Comparison of ENCODE assay signal across 10 cellular contexts in genomic region chrX:68929332-68930150, GRCh38.
A peak's percentile ranks its signal among the peaks of the same experiment; 100 is the strongest.
DNase-seq lines count a peak whose midpoint lies in the region; ATAC-seq, FAIRE-seq and TF ChIP-seq lines count a peak whose summit lies in the region.
"Had no signal": no experiment of that assay in that cellular context is flagged by ENCODE, and none has a peak within 500 bp of the region (broad histone marks: within the 10 kb centered on the region; RNA-seq: fewer than 3 reads in every experiment).

No MANE protein-coding gene starts in this region.

- H3K36me3 ChIP-seq in adrenal gland (replicated peaks in 1 of 2), result no peaks in the 10 kb centered on the region
- H3K36me3 ChIP-seq: esophagus muscularis mucosa had no signal

- DNase-seq in H54 (ENCODE audit: insufficient read length, low spot score) (peak; percentile 71), adrenal gland (peak; percentile 53 to 78 (median 69)), left cardiac atrium (peak; percentile 49), sciatic nerve (ENCODE audit: low spot score) (no peak), AML-193 (lab: John Stamatoyannopoulos, UW) (no peak), SHP77 (lab: John Stamatoyannopoulos, UW) (no peak)
- DNase-seq in effector CD4-positive, alpha-beta T cell, result no peak
- no peak for DNase-seq in activated CD4-positive, CD25-positive, alpha-beta regulatory T cell treated with anti-CD3 and anti-CD28 coated beads, Interleukin-2, amount 50 U/mL, for 72 hours
- DNase-seq: naive thymus-derived CD4-positive, alpha-beta T cell had no signal

- H3K4me1 ChIP-seq in adrenal gland (replicated peaks in 1 of 2), result peaks cover 11 to 15% of the 10 kb centered on the region in 2 donors

- no peak for TF ChIP-seq CTCF in adrenal gland (IDR thresholded peaks at IDR 0.05)

- 60 to 72% (median 68%) methylated on average over 1 to 9 of the region's 9 CpGs for WGBS in adrenal gland, 4 donors

- no peaks in the 10 kb centered on the region for H3K27me3 ChIP-seq in adrenal gland
- H3K27me3 ChIP-seq: esophagus muscularis mucosa had no signal

- no peak overlapping the region for H3K4me3 ChIP-seq in adrenal gland
- H3K4me3 ChIP-seq: esophagus muscularis mucosa had no signal

- H3K27ac ChIP-seq in adrenal gland, result peak overlapping the region in 2 of 5 donors; percentile 17 to 66

- no peak for TF ChIP-seq POLR2A in H54 (IDR thresholded peaks at IDR 0.05; ENCODE audit: low read depth, low read length)
- no peak for TF ChIP-seq POLR2A in adrenal gland (IDR thresholded peaks at IDR 0.05)

- ATAC-seq in left cardiac atrium (peak in 1 of 2 donors; percentile 80), sciatic nerve (peak; percentile 21)
- ATAC-seq: naive thymus-derived CD4-positive, alpha-beta T cell had no signal

- intact Hi-C loops in adrenal gland (cut with DNase I), result loop anchor here in 1 of 2 donors (10.0 kb wide), 1 partner anchor 65 kb away; no protein-coding TSS in a partner anchor
- intact Hi-C loops in left cardiac atrium (cut with DNase I), result no loop called here
- intact Hi-C loops in sciatic nerve (cut with DNase I), result no loop called here

- peak; percentile 48 for FAIRE-seq in H54 (lab: Jason Lieb, UNC)

- H3K9me3 ChIP-seq in adrenal gland (replicated peaks in 1 of 3), result no peaks in the 10 kb centered on the region
- H3K9me3 ChIP-seq: esophagus muscularis mucosa had no signal

Comparison
In these comparisons a context has a peak if more than half of its experiments do, and no peak if none do; other contexts are left out.
1. DNase-seq: peak in H54 (single experiment), adrenal gland (7 of 7) and left cardiac atrium (single experiment); none in sciatic nerve (single experiment), effector CD4-positive, alpha-beta T cell (single experiment), AML-193 (0 of 2), SHP77 (0 of 2) and activated CD4-positive, CD25-positive, alpha-beta regulatory T cell treated with anti-CD3 and anti-CD28 coated beads, Interleukin-2, amount 50 U/mL, for 72 hours (single experiment).